Comparison of ENCODE assay signal across 22 cellular contexts in genomic region chr5:145760660-145761059, GRCh38.
"Had no signal": no experiment of that assay in that cellular context is flagged by ENCODE, and none has a peak within 500 bp of the region (broad histone marks: within the 10 kb centered on the region; RNA-seq: fewer than 3 reads in every experiment).

No MANE protein-coding gene starts in this region.

- H3K9me3 ChIP-seq: colonic mucosa, esophagus squamous epithelium, gastrocnemius medialis, heart right ventricle, left lung, lower lobe of right lung, mucosa of descending colon had no signal

- H3K27me3 ChIP-seq: colonic mucosa, esophagus squamous epithelium, gastrocnemius medialis, heart right ventricle, left lung had no signal

- H3K4me1 ChIP-seq: colonic mucosa, esophagus squamous epithelium, gastrocnemius medialis, heart right ventricle, left lung, lower lobe of right lung had no signal

- DNase-seq: colonic mucosa; cortex of kidney; effector CD8-positive, alpha-beta T cell; effector memory CD8-positive, alpha-beta T cell; endodermal cell; erythroblast; esophagus squamous epithelium; foreskin fibroblast; foreskin melanocyte; gastrocnemius medialis; glutamatergic neuron; head of caudate nucleus; heart right ventricle; hippocampal formation; left cardiac atrium; left lung; left ventricle myocardium superior; lower lobe of right lung; mesenchymal stem cell; mucosa of descending colon; naive B cell had no signal

- H3K27ac ChIP-seq: colonic mucosa, epithelial cell of prostate, esophagus squamous epithelium, gastrocnemius medialis, heart right ventricle, left lung, lower lobe of right lung had no signal

- H3K36me3 ChIP-seq: colonic mucosa, esophagus squamous epithelium, gastrocnemius medialis, left lung, lower lobe of right lung had no signal

- H3K4me3 ChIP-seq: colonic mucosa, esophagus squamous epithelium, gastrocnemius medialis, heart right ventricle, left lung, lower lobe of right lung, mucosa of descending colon had no signal
